ENCODE assay signal across 10 cellular contexts in genomic region chr2:232791518-232791917, GRCh38. TPM values are rescaled to one million over a fixed set of nuclear protein-coding genes. Genes with fewer than 3 reads are reported as not detected.
"Had no signal": no experiment of that assay in that cellular context is flagged by ENCODE, and none has a peak within 500 bp of the region (broad histone marks: within the 10 kb centered on the region; RNA-seq: fewer than 3 reads in every experiment).

No MANE protein-coding gene starts in this region.

- H3K4me1 Mint-ChIP-seq: GM23338, H9 had no signal

- H3K4me3 ChIP-seq: GM23248, GM23338, HAP-1 had no signal

- H3K27ac ChIP-seq: GM23248 had no signal

- H3K4me3 Mint-ChIP-seq: GM23338, H9, HFFc6 had no signal

- H2AFZ ChIP-seq: GM23248, GM23338 had no signal

- H3K9me3 ChIP-seq: HAP-1 had no signal

- DNase-seq: GM23248, GOT3, H7, H9, HCEC 1CT, HFFc6 had no signal

- H3K4me2 ChIP-seq: GM23338 had no signal

- H3K27ac Mint-ChIP-seq: GM23338, H9, HFFc6 had no signal

- H3K9me3 Mint-ChIP-seq: GM23338, H9, HFFc6 had no signal

- ATAC-seq: GM23338, HCT116 had no signal

- H3K9ac ChIP-seq: GM23248 had no signal

RNA-seq across cellular contexts. Expression of gene KCNJ13, which starts 15.2 kb away (rescaled TPM):
- total RNA-seq: GM23248, GM23338, H1, H7, H9, HFFc6 had no signal
- polyA plus RNA-seq: H1 had no signal
